ENCODE assay signal across 8 cellular contexts in genomic region chr1:26094677-26095383, GRCh38. TPM values are rescaled to one million over a fixed set of nuclear protein-coding genes. Genes with fewer than 3 reads are reported as not detected.
A peak's percentile ranks its signal among the peaks of the same experiment; 100 is the strongest.
DNase-seq lines count a peak whose midpoint lies in the region; TF ChIP-seq lines count a peak whose summit lies in the region.

No MANE protein-coding gene starts in this region.

- H3K9ac ChIP-seq in endodermal cell (ENCODE audit: extremely low read depth, low read length, poor library complexity, severe bottlenecking) (peak overlapping the region; percentile 28), mesendoderm (ENCODE audit: low read length) (peak overlapping the region; percentile 53)

- H3K79me1 ChIP-seq in mesendoderm (ENCODE audit: low read length), result no peaks in the 10 kb centered on the region

- H2AK5ac ChIP-seq in mesendoderm (ENCODE audit: low read length), result peak overlapping the region; percentile 6

- peak overlapping the region; percentile 27 for H3K4me3 Mint-ChIP-seq in endodermal cell
- no peak overlapping the region for H3K4me3 Mint-ChIP-seq in immature natural killer cell

- H2BK5ac ChIP-seq in mesendoderm (ENCODE audit: low read length), result peak overlapping the region; percentile 92

- peak; percentile 37 for TF ChIP-seq CTCF in BE2C (IDR thresholded peaks at IDR 0.05; ENCODE audit: low read depth, low read length)
- peak; percentile 52 for TF ChIP-seq CTCF in endodermal cell (conservative IDR thresholded peaks at IDR 0.05)
- TF ChIP-seq CTCF in GM10266 (IDR thresholded peaks at IDR 0.05; ENCODE audit: control insufficient read depth, insufficient read depth, low read depth, missing control alignments), result no peak

- H3K27ac ChIP-seq in endodermal cell (ENCODE audit: low read depth, low read length) (peak overlapping the region; percentile 22), mesendoderm (ENCODE audit: low read depth, low read length) (peak overlapping the region; percentile 75)

- H2BK15ac ChIP-seq in mesendoderm (replicated peaks; ENCODE audit: low read depth), result no peak overlapping the region

- peaks cover 9% of the 10 kb centered on the region for H3K9me3 Mint-ChIP-seq in endodermal cell
- no peaks in the 10 kb centered on the region for H3K9me3 Mint-ChIP-seq in immature natural killer cell

- peak overlapping the region; percentile 16 for H3K4me2 ChIP-seq in mesendoderm (ENCODE audit: low read length)

- no peaks in the 10 kb centered on the region for H3K4me1 ChIP-seq in BE2C
- peaks cover 19% of the 10 kb centered on the region for H3K4me1 ChIP-seq in endodermal cell (ENCODE audit: control insufficient read depth, insufficient read depth, low read length)
- peaks cover 18% of the 10 kb centered on the region for H3K4me1 ChIP-seq in mesendoderm (ENCODE audit: control insufficient read depth, low read depth, low read length)

- 20 to 36% methylated on average over 7 to 17 of the region's 17 CpGs for WGBS in endodermal cell (ENCODE audit: insufficient coverage in 1 of 2, insufficient read length in 1 of 2), 2 experiments
- no CpG with 5 or more reads among the region's 17 CpGs for WGBS in mesendoderm (ENCODE audit: extremely low coverage, insufficient coverage, low lambda C conversion rate)

- peak overlapping the region; percentile 79 for H3K56ac ChIP-seq in mesendoderm (ENCODE audit: low read length)

- H3K4me3 ChIP-seq in BE2C (ENCODE audit: low read depth, low read length), result peak overlapping the region; percentile 20
- H3K4me3 ChIP-seq in endodermal cell (ENCODE audit: low read length), result peak overlapping the region; percentile 16
- H3K4me3 ChIP-seq in mesendoderm (ENCODE audit: low read length), result no peak overlapping the region

- DNase-seq in BE2C (peak; percentile 54), NCI-H128 (lab: John Stamatoyannopoulos, UW; ENCODE audit: unreplicated experiment) (peak; percentile 29), endodermal cell (peak; percentile 94), mesendoderm (peak; percentile 96), putamen (ENCODE audit: low spot score) (no peak), GM10266 (ENCODE audit: extremely low spot score) (no peak), immature natural killer cell (no peak)
- DNase-seq in stimulated activated CD4-positive, alpha-beta T cell treated with anti-CD3 and anti-CD28 coated beads, Interleukin-15, amount 100 ng/mL, for 24 hours, result no peak

- H3K27me3 Mint-ChIP-seq in endodermal cell (ENCODE audit: insufficient read depth) (no peaks in the 10 kb centered on the region), immature natural killer cell (ENCODE audit: low read depth in 3 of 3) (peaks cover 2 to 15% (median 7%) of the 10 kb centered on the region in 3 donors)

- peaks cover 41% of the 10 kb centered on the region for H3K4me1 Mint-ChIP-seq in endodermal cell
- H3K4me1 Mint-ChIP-seq in immature natural killer cell, result no peaks in the 10 kb centered on the region

- peak overlapping the region; percentile 54 for H3K18ac ChIP-seq in mesendoderm (ENCODE audit: low read length)

- H3K36me3 Mint-ChIP-seq in endodermal cell (ENCODE audit: low read depth) (peaks cover 3% of the 10 kb centered on the region), immature natural killer cell (no peaks in the 10 kb centered on the region)

- H3K27me3 ChIP-seq in BE2C (peaks cover 11% of the 10 kb centered on the region), endodermal cell (ENCODE audit: control insufficient read depth, insufficient read depth, low read length, poor library complexity, severe bottlenecking) (no peaks in the 10 kb centered on the region), mesendoderm (ENCODE audit: insufficient read depth, low read length, poor library complexity) (no peaks in the 10 kb centered on the region)

- H3K23ac ChIP-seq in mesendoderm (ENCODE audit: low read length), result no peak overlapping the region

- H3K9me3 ChIP-seq in BE2C (no peaks in the 10 kb centered on the region), endodermal cell (ENCODE audit: control insufficient read depth, low read length) (no peaks in the 10 kb centered on the region)

- no peak overlapping the region for H4K8ac ChIP-seq in mesendoderm (ENCODE audit: low read depth, low read length)

- H4K5ac ChIP-seq in mesendoderm (ENCODE audit: low read length), result no peak overlapping the region

- H3K4ac ChIP-seq in mesendoderm (ENCODE audit: low read depth, low read length), result peak overlapping the region; percentile 64

- no peaks in the 10 kb centered on the region for H3K79me2 ChIP-seq in mesendoderm (ENCODE audit: control insufficient read depth, insufficient read depth, low read length)

- H2BK120ac ChIP-seq in mesendoderm (ENCODE audit: low read depth, low read length), result no peak overlapping the region

- H3K36me3 ChIP-seq in BE2C (no peaks in the 10 kb centered on the region), endodermal cell (ENCODE audit: control insufficient read depth, insufficient read depth, low read length) (no peaks in the 10 kb centered on the region), mesendoderm (ENCODE audit: control insufficient read depth, insufficient read depth, low read length) (no peaks in the 10 kb centered on the region)

- peak overlapping the region; percentile 92 for H3K27ac Mint-ChIP-seq in endodermal cell
- H3K27ac Mint-ChIP-seq in immature natural killer cell, result no peak overlapping the region

RNA-seq across cellular contexts. Expression of gene PDIK1L, which starts 16.8 kb away (rescaled TPM):
- 6.1 TPM for polyA plus RNA-seq in BE2C (2012; ENCODE audit: insufficient read depth, insufficient read length, low read depth)
- 1 to 10 TPM; 7.1 to 7.3 TPM for total RNA-seq in endodermal cell
- polyA plus RNA-seq in endodermal cell (2013, experiment 1 of 2), result 9.5 TPM
- polyA plus RNA-seq in endodermal cell (2013, experiment 2 of 2), result 9.0 TPM
- polyA plus RNA-seq in mesendoderm (2013, experiment 1 of 2), result 1.2 TPM
- polyA plus RNA-seq in mesendoderm (2013, experiment 2 of 2), result 1.2 TPM
- 1 to 10 TPM in 2 of 3 donors, under 1 TPM in 1; 0.89 to 3.3 (median 2.3) TPM for polyA plus RNA-seq in immature natural killer cell

RNA-seq across cellular contexts. Expression of gene TRIM63, which starts 27.4 kb away (rescaled TPM):
- polyA plus RNA-seq in BE2C (2012; ENCODE audit: insufficient read depth, insufficient read length, low read depth), result not detected
- total RNA-seq in endodermal cell, result not detected
- polyA plus RNA-seq in endodermal cell (2013, experiment 1 of 2), result not detected
- not detected for polyA plus RNA-seq in endodermal cell (2013, experiment 2 of 2)
- polyA plus RNA-seq in mesendoderm (2013, experiment 1 of 2), result not detected
- polyA plus RNA-seq in mesendoderm (2013, experiment 2 of 2), result 0.03 TPM
- under 1 TPM in 1 of 3 donors, not detected in 2; 0.14 TPM for polyA plus RNA-seq in immature natural killer cell

RNA-seq across cellular contexts. Expression of gene SLC30A2, which starts 48.9 kb away (rescaled TPM):
- polyA plus RNA-seq in BE2C (2012; ENCODE audit: insufficient read depth, insufficient read length, low read depth), result 0.28 TPM
- total RNA-seq in endodermal cell, result not detected
- not detected for polyA plus RNA-seq in endodermal cell (2013, experiment 1 of 2)
- polyA plus RNA-seq in endodermal cell (2013, experiment 2 of 2), result not detected
- polyA plus RNA-seq in mesendoderm (2013, experiment 1 of 2), result 0.35 TPM
- 0.41 TPM for polyA plus RNA-seq in mesendoderm (2013, experiment 2 of 2)
- polyA plus RNA-seq in immature natural killer cell, result not detected

Comparison
In these comparisons a context has a peak if more than half of its experiments do, and no peak if none do; other contexts are left out.
1. DNase-seq: peak in BE2C (single experiment), NCI-H128 (single experiment), endodermal cell (single experiment) and mesendoderm (single experiment); none in stimulated activated CD4-positive, alpha-beta T cell treated with anti-CD3 and anti-CD28 coated beads, Interleukin-15, amount 100 ng/mL, for 24 hours (single experiment), putamen (single experiment), GM10266 (single experiment) and immature natural killer cell (0 of 3).